Comparison of ENCODE assay signal across 1 cellular context in genomic region chr17:35981246-35981645, GRCh38.
A peak's percentile ranks its signal among the peaks of the same experiment; 100 is the strongest.
TF ChIP-seq lines count a peak whose summit lies in the region.

A gene with protein sequence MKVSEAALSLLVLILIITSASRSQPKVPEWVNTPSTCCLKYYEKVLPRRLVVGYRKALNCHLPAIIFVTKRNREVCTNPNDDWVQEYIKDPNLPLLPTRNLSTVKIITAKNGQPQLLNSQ (minus strand): TSS chr17:35981497. CDS start chr17:35981420, 77 bp downstream.

TF ChIP-seq in HepG2, 621 proteins besides CTCF, POLR2A, EP300 and RAD21 (continued from another document):
- no peak for TF ChIP-seq SOX13 (IDR thresholded peaks at IDR 0.05)
- peak in 1 of 2 experiments; percentile 34; a peak in 1 of 4 replicates for TF ChIP-seq SOX13 (CRISPR knock-in tag; conservative IDR thresholded peaks at IDR 0.05 in 1 of 2, IDR thresholded peaks at IDR 0.05 in 1 of 2)
- TF ChIP-seq ZNF788 (CRISPR knock-in tag; IDR thresholded peaks at IDR 0.05; ENCODE audit: borderline replicate concordance), result 0 out of 2 replicates have a peak, but pooled peaks have one; percentile 11
- TF ChIP-seq, protein P1, sequence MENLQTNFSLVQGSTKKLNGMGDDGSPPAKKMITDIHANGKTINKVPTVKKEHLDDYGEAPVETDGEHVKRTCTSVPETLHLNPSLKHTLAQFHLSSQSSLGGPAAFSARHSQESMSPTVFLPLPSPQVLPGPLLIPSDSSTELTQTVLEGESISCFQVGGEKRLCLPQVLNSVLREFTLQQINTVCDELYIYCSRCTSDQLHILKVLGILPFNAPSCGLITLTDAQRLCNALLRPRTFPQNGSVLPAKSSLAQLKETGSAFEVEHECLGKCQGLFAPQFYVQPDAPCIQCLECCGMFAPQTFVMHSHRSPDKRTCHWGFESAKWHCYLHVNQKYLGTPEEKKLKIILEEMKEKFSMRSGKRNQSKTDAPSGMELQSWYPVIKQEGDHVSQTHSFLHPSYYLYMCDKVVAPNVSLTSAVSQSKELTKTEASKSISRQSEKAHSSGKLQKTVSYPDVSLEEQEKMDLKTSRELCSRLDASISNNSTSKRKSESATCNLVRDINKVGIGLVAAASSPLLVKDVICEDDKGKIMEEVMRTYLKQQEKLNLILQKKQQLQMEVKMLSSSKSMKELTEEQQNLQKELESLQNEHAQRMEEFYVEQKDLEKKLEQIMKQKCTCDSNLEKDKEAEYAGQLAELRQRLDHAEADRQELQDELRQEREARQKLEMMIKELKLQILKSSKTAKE (CRISPR knock-in tag; IDR thresholded peaks at IDR 0.05; ENCODE audit: borderline replicate concordance), result 0 out of 2 replicates have a peak, but pooled peaks have one; percentile 46
- TF ChIP-seq SPEN (CRISPR knock-in tag; IDR thresholded peaks at IDR 0.05; ENCODE audit: low read depth), result peak; percentile 28; the same call in 1 of the 2 replicates
- peak; percentile 76 for TF ChIP-seq ZBTB7B (CRISPR knock-in tag; IDR thresholded peaks at IDR 0.05)
- TF ChIP-seq KDM1A (CRISPR knock-in tag; IDR thresholded peaks at IDR 0.05), result 0 out of 2 replicates have a peak, but pooled peaks have one; percentile 38
- TF ChIP-seq ZNF598 (CRISPR knock-in tag; IDR thresholded peaks at IDR 0.05; ENCODE audit: borderline replicate concordance), result 0 out of 2 replicates have a peak, but pooled peaks have one; percentile 55
- TF ChIP-seq RFXAP (CRISPR knock-in tag; IDR thresholded peaks at IDR 0.05; ENCODE audit: borderline replicate concordance), result no peak
- 0 out of 2 replicates have a peak, but pooled peaks have one; percentile 22 for TF ChIP-seq ZSCAN21 (CRISPR knock-in tag; IDR thresholded peaks at IDR 0.05; ENCODE audit: borderline replicate concordance)
- TF ChIP-seq HNF4A (CRISPR knock-in tag; IDR thresholded peaks at IDR 0.05), result peak; percentile 86
- no peak for TF ChIP-seq SNAI1 (CRISPR knock-in tag; IDR thresholded peaks at IDR 0.05; ENCODE audit: borderline replicate concordance)
- TF ChIP-seq SMC3 (IDR thresholded peaks at IDR 0.05; ENCODE audit: low read length), result peak; percentile 11; the same call in 1 of the 2 replicates
- no peak for TF ChIP-seq ZNF468 (CRISPR knock-in tag; IDR thresholded peaks at IDR 0.05)
- no peak for TF ChIP-seq MEIS1 (CRISPR knock-in tag; IDR thresholded peaks at IDR 0.05; ENCODE audit: borderline replicate concordance)
- no peak for TF ChIP-seq ZBTB40 (IDR thresholded peaks at IDR 0.05)
- TF ChIP-seq ZBTB40 (CRISPR knock-in tag; IDR thresholded peaks at IDR 0.05), result peak; percentile 27; the same call in 1 of the 2 replicates
- peak; percentile 14; the same call in 1 of the 2 replicates for TF ChIP-seq FOXK1 (CRISPR knock-in tag; IDR thresholded peaks at IDR 0.05; ENCODE audit: borderline replicate concordance, low read depth)
- TF ChIP-seq ZNF597 (CRISPR knock-in tag; IDR thresholded peaks at IDR 0.05), result no peak
- no peak for TF ChIP-seq FOXP1 (IDR thresholded peaks at IDR 0.05)
- TF ChIP-seq FOXP1 (CRISPR knock-in tag; IDR thresholded peaks at IDR 0.05), result 0 out of 2 replicates have a peak, but pooled peaks have one; percentile 21
TF ChIP-seq in HepG2: peak in this region for 41.
